ENCODE assay signal across 19 cellular contexts in genomic region chr2:171181067-171182049, GRCh38. TPM values are rescaled to one million over a fixed set of nuclear protein-coding genes. Genes with fewer than 3 reads are reported as not detected.
DNase-seq lines count a peak whose midpoint lies in the region; ATAC-seq lines count a peak whose summit lies in the region.
"Had no signal": no experiment of that assay in that cellular context is flagged by ENCODE, and none has a peak within 500 bp of the region (broad histone marks: within the 10 kb centered on the region; RNA-seq: fewer than 3 reads in every experiment).

No MANE protein-coding gene starts in this region.

- peak; percentile 27 to 43 for ATAC-seq in activated T-cell treated with anti-CD3 and anti-CD28 coated beads, Interleukin-2, amount 50 U/mL, for 4 hours
- peak; percentile 74 for ATAC-seq in stimulated activated effector memory CD8-positive, alpha-beta T cell treated with anti-CD3 and anti-CD28 coated beads, Interleukin-12 subunit alpha, Interleukin-12 subunit beta, amount 100 ng/mL, for 72 hours
- no peak for ATAC-seq in GM18498 (IDR thresholded peaks at IDR 0.05; ENCODE audit: unreplicated experiment)
- ATAC-seq: heart right ventricle, Panc1 had no signal

- H3K4me1 ChIP-seq in duodenal mucosa (ENCODE audit: control insufficient read depth in 1 of 2, insufficient read depth in 2 of 2, low read length in 2 of 2), result no peaks in the 10 kb centered on the region

- H3K27me3 Mint-ChIP-seq in activated T-cell treated with anti-CD3 and anti-CD28 coated beads, Interleukin-2, amount 50 U/mL, for 4 hours (ENCODE audit: low read depth), result peaks cover 2% of the 10 kb centered on the region

- peak overlapping the region; percentile 2 to 14 for H3K4me3 ChIP-seq in duodenal mucosa (ENCODE audit: low read depth in 1 of 2, low read length in 2 of 2)
- H3K4me3 ChIP-seq: esophagus muscularis mucosa, heart right ventricle had no signal

- H3K9me3 Mint-ChIP-seq in activated T-cell treated with anti-CD3 and anti-CD28 coated beads, Interleukin-2, amount 50 U/mL, for 4 hours, result no peaks in the 10 kb centered on the region
- H3K9me3 Mint-ChIP-seq in stimulated activated effector memory CD8-positive, alpha-beta T cell treated with anti-CD3 and anti-CD28 coated beads, Interleukin-12 subunit alpha, Interleukin-12 subunit beta, amount 100 ng/mL, for 72 hours, result no peaks in the 10 kb centered on the region
- H3K9me3 Mint-ChIP-seq: mesothelial cell of epicardium; stimulated activated naive CD8-positive, alpha-beta T cell treated with anti-CD3 and anti-CD28 coated beads, Interleukin-15, Interleukin-2, amounts not matched to agents 100 ng/mL and 50 ng/mL, for 24 hours had no signal

- no peaks in the 10 kb centered on the region for H3K9me3 ChIP-seq in duodenal mucosa (ENCODE audit: control insufficient read depth in 1 of 2, low read length in 2 of 2)
- H3K9me3 ChIP-seq: esophagus muscularis mucosa, heart right ventricle, SK-N-SH had no signal

- H3K4me1 Mint-ChIP-seq in activated T-cell treated with anti-CD3 and anti-CD28 coated beads, Interleukin-2, amount 50 U/mL, for 4 hours (ENCODE audit: low read depth), result peaks cover 4% of the 10 kb centered on the region
- H3K4me1 Mint-ChIP-seq in stimulated activated effector memory CD8-positive, alpha-beta T cell treated with anti-CD3 and anti-CD28 coated beads, Interleukin-12 subunit alpha, Interleukin-12 subunit beta, amount 100 ng/mL, for 72 hours, result no peaks in the 10 kb centered on the region

- H3K9ac ChIP-seq in duodenal mucosa (ENCODE audit: low read depth in 1 of 2, low read length in 2 of 2), result no peak overlapping the region
- H3K9ac ChIP-seq: SK-N-SH had no signal

- H3K27ac ChIP-seq in duodenal mucosa (ENCODE audit: low read depth, low read length), result no peak overlapping the region
- H3K27ac ChIP-seq: esophagus muscularis mucosa, heart right ventricle, HL-60 had no signal

- H3K27me3 ChIP-seq in duodenal mucosa (ENCODE audit: control insufficient read depth in 1 of 2, insufficient read depth in 2 of 2, low read length in 2 of 2), result no peaks in the 10 kb centered on the region
- H3K27me3 ChIP-seq: esophagus muscularis mucosa had no signal

- H3K36me3 ChIP-seq in duodenal mucosa (ENCODE audit: control insufficient read depth in 1 of 2, insufficient read depth in 2 of 2, low read length in 2 of 2), result no peaks in the 10 kb centered on the region
- H3K36me3 ChIP-seq: esophagus muscularis mucosa, heart right ventricle had no signal

- H3K27ac Mint-ChIP-seq in stimulated activated effector memory CD8-positive, alpha-beta T cell treated with anti-CD3 and anti-CD28 coated beads, Interleukin-12 subunit alpha, Interleukin-12 subunit beta, amount 100 ng/mL, for 72 hours, result no peak overlapping the region
- H3K27ac Mint-ChIP-seq: mesothelial cell of epicardium; stimulated activated naive CD8-positive, alpha-beta T cell treated with anti-CD3 and anti-CD28 coated beads, Interleukin-15, Interleukin-2, amounts not matched to agents 100 ng/mL and 50 ng/mL, for 24 hours had no signal

- no peaks in the 10 kb centered on the region for H3K36me3 Mint-ChIP-seq in activated T-cell treated with anti-CD3 and anti-CD28 coated beads, Interleukin-2, amount 50 U/mL, for 4 hours (ENCODE audit: insufficient read depth)
- no peaks in the 10 kb centered on the region for H3K36me3 Mint-ChIP-seq in stimulated activated effector memory CD8-positive, alpha-beta T cell treated with anti-CD3 and anti-CD28 coated beads, Interleukin-12 subunit alpha, Interleukin-12 subunit beta, amount 100 ng/mL, for 72 hours
- H3K36me3 Mint-ChIP-seq: mesothelial cell of epicardium had no signal

- no peak overlapping the region for H3K4me3 Mint-ChIP-seq in activated T-cell treated with anti-CD3 and anti-CD28 coated beads, Interleukin-2, amount 50 U/mL, for 4 hours
- H3K4me3 Mint-ChIP-seq in stimulated activated effector memory CD8-positive, alpha-beta T cell treated with anti-CD3 and anti-CD28 coated beads, Interleukin-12 subunit alpha, Interleukin-12 subunit beta, amount 100 ng/mL, for 72 hours, result no peak overlapping the region
- H3K4me3 Mint-ChIP-seq: mesothelial cell of epicardium; stimulated activated naive CD8-positive, alpha-beta T cell treated with anti-CD3 and anti-CD28 coated beads, Interleukin-15, Interleukin-2, amounts not matched to agents 100 ng/mL and 50 ng/mL, for 24 hours had no signal

- DNase-seq in activated T-cell treated with anti-CD3 and anti-CD28 coated beads, Interleukin-2, amount 50 U/mL, for 4 hours, result no peak
- DNase-seq in activated T-cell treated with anti-CD3 and anti-CD28 coated beads, Interleukin-2, amount 50 U/mL, for 48 hours, result no peak
- DNase-seq in NCI-H2227 treated with DMSO at 0.1 percent for 48 hours (lab: John Stamatoyannopoulos, UW) (peak; percentile 43), GF-D8 (lab: John Stamatoyannopoulos, UW) (no peak), DMS53 treated with DMSO at 0.1 percent for 48 hours (lab: John Stamatoyannopoulos, UW; ENCODE audit: unreplicated experiment) (no peak)
- DNase-seq in stimulated activated effector memory CD8-positive, alpha-beta T cell treated with anti-CD3 and anti-CD28 coated beads, Interleukin-12 subunit alpha, Interleukin-12 subunit beta, amount 100 ng/mL, for 72 hours (ENCODE audit: low spot score in 2 of 2), result no peak
- DNase-seq: activated gamma-delta T cell treated with Interleukin-2 at 50 U/mL for 16 hours, dermis blood vessel endothelial cell, heart right ventricle, NCI-H1436, NCI-H526 treated with DMSO at 0.1 percent for 48 hours, SK-N-SH had no signal

RNA-seq across cellular contexts. Expression of gene TLK1, which starts 20.7 kb away (rescaled TPM):
- total RNA-seq in activated T-cell treated with anti-CD3 and anti-CD28 coated beads, Interleukin-2, amount 50 U/mL, for 4 hours, result 10 to 100 TPM; 78.3 to 81.1 (median 80.8) TPM
